Comparison of ENCODE assay signal across 6 cellular contexts in genomic region chr11:110737591-110737990, GRCh38. TPM values are rescaled to one million over a fixed set of nuclear protein-coding genes. Genes with fewer than 3 reads are reported as not detected.
"Had no signal": no experiment of that assay in that cellular context is flagged by ENCODE, and none has a peak within 500 bp of the region (broad histone marks: within the 10 kb centered on the region; RNA-seq: fewer than 3 reads in every experiment).

No MANE protein-coding gene starts in this region.

- DNase-seq: IMR-90, KBM-7 had no signal

- H3K4me3 ChIP-seq: K562 had no signal

- ATAC-seq: HepG2, K562 had no signal

- H3K27ac ChIP-seq: HL-60 had no signal

RNA-seq across cellular contexts. Expression of gene ARHGAP20, which starts 25.4 kb away (rescaled TPM):
- total RNA-seq: HepG2, HT-29 had no signal
